11 cellular contexts compared by ENCODE assay signal in the genomic region with DNA sequence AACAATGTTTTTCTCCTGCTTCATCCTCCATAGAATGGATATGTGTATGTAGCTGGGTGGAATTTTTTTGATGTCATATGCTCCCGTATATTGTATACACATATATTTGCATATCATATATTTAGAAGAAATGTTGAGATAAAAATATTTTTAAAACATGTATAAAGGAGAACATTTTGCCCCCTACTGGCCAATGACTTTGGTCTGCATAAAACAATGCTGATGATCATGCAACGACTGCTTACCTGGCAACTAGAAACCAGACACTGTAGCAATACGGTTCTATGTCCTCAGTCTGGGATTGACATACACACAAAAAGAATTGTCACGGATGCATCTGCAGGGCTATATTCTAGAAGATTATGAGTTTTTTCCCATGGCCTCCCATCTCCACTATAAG.
DNase-seq lines count a peak whose midpoint lies in the region; ATAC-seq, FAIRE-seq and TF ChIP-seq lines count a peak whose summit lies in the region.
"Had no signal": no experiment of that assay in that cellular context is flagged by ENCODE, and none has a peak within 500 bp of the region (broad histone marks: within the 10 kb centered on the region; RNA-seq: fewer than 3 reads in every experiment).

No MANE protein-coding gene starts in this region.

- no peak for FAIRE-seq in RCC 7860 (lab: Jason Lieb, UNC)

- intact Hi-C loops in head of caudate nucleus (cut with DNase I) = no loop called here

- no peak for ATAC-seq in GM19328 (IDR thresholded peaks at IDR 0.05; ENCODE audit: unreplicated experiment)
- ATAC-seq: stimulated activated naive B cell treated with anti-CD40 and anti-IgM and Interleukin-4, amounts not matched to agents 10 μg/mL and 1 μg/mL and 100 μg/mL, for 72 hours had no signal

- no peak overlapping the region for H3K4me3 ChIP-seq in AG10803 (ENCODE audit: low read length)

- TF ChIP-seq CTCF in AG10803 (conservative IDR thresholded peaks at IDR 0.05; ENCODE audit: low read length) = peak; percentile 23; the same call in 1 of the 2 replicates

- peak; percentile 1 for DNase-seq in AG10803 (ENCODE audit: low read depth)
- peak; percentile 3 for DNase-seq in HuH-7 (ENCODE audit: low spot score)
- DNase-seq in SW480 (ENCODE audit: low spot score) = peak; percentile 4
- DNase-seq in hepatic stellate cell (ENCODE audit: low spot score) = peak; percentile 1
- DNase-seq in head of caudate nucleus = no peak
- DNase-seq in RCC 7860 (ENCODE audit: low spot score) = no peak
- DNase-seq in MV-4-11 (lab: John Stamatoyannopoulos, UW) = no peak
- DNase-seq: activated naive CD8-positive, alpha-beta T cell treated with anti-CD3 and anti-CD28 coated beads, Interleukin-2, amount 10 ng/mL, durations not matched to agents 7 days and 5 days; NCI-H1694 treated with DMSO at 0.1 percent for 48 hours; stimulated activated naive B cell treated with anti-CD40 and anti-IgM and Interleukin-4, amounts not matched to agents 10 μg/mL and 1 μg/mL and 100 μg/mL, for 72 hours had no signal

Comparison
In these comparisons a context has a peak if more than half of its experiments do, and no peak if none do; other contexts are left out.
1. DNase-seq: peak in AG10803 (single experiment), HuH-7 (single experiment), SW480 (single experiment) and hepatic stellate cell (single experiment); none in head of caudate nucleus (0 of 42), RCC 7860 (single experiment) and MV-4-11 (single experiment).